Comparison of ENCODE assay signal across 1 cellular context in the genomic region with DNA sequence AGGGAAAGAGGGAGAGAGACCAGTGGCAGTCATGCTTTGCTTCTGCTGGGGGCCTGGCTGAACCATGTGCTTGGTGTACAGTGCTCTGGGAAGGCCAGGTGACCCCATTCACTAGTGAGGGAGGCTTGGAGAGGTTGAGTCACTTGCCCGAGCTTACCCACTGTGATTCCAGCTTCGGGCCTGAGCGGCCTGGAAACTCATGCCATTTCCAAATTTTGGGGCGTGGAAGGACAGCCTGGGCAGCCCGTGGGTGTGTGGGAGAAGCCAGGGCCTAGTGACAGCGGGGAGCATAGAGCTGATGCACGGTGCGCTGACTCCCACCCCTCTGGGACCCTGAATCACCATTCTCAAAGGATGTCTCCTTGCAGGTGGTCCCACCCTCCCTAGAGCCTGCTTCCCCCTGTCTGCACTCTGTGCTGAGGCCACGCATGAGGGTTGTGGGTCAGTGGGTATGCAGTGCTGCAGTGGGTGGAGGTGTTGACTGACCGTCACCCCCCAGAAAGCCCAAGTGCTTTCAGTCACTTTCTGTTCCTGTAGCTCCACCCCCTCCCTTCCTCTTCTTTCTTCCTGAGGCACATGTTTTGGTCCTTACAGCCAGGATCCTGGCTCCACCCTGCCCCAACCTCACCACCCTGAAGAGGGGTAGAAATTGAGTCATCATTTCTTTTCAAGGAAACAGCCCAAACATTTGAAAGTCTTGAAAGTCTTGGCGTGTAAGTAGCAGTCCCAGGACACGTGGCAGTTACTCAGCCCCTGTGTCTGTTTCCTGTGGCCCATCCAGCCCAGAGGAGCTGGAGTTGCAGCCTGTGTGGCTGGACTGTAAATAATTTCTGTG.
A peak's percentile ranks its signal among the peaks of the same experiment; 100 is the strongest.
TF ChIP-seq lines count a peak whose summit lies in the region.

No MANE protein-coding gene starts in this region.

TF ChIP-seq in IMR-90, 13 proteins besides CTCF, POLR2A, EP300 and RAD21:
- TF ChIP-seq MAFK (IDR thresholded peaks at IDR 0.05; ENCODE audit: low read depth, low read length) (no peak), RCOR1 (IDR thresholded peaks at IDR 0.05; ENCODE audit: insufficient replicate concordance, low read length) (no peak), CHD1 (IDR thresholded peaks at IDR 0.05; ENCODE audit: low read depth, low read length) (no peak), RFX5 (IDR thresholded peaks at IDR 0.05; ENCODE audit: low read depth, low read length) (no peak), MAZ (IDR thresholded peaks at IDR 0.05; ENCODE audit: borderline replicate concordance, low read depth, low read length) (0 out of 2 replicates have a peak, but pooled peaks have one; percentile 24), BHLHE40 (IDR thresholded peaks at IDR 0.05; ENCODE audit: low read depth, low read length) (0 out of 2 replicates have a peak, but pooled peaks have one; percentile 30), CEBPB (IDR thresholded peaks at IDR 0.05; ENCODE audit: low read depth, low read length) (peak; percentile 44), FOS (IDR thresholded peaks at IDR 0.05; ENCODE audit: low read depth, low read length) (peak; percentile 71), MXI1 (IDR thresholded peaks at IDR 0.05; ENCODE audit: borderline replicate concordance, low read depth, low read length) (peak; percentile 96), NFE2L2 (IDR thresholded peaks at IDR 0.05; ENCODE audit: low read depth, low read length) (no peak), SMC3 (IDR thresholded peaks at IDR 0.05; ENCODE audit: low read depth, low read length) (no peak), USF2 (IDR thresholded peaks at IDR 0.05; ENCODE audit: low read depth, low read length) (peak; percentile 88)
- TF ChIP-seq, protein P1, sequence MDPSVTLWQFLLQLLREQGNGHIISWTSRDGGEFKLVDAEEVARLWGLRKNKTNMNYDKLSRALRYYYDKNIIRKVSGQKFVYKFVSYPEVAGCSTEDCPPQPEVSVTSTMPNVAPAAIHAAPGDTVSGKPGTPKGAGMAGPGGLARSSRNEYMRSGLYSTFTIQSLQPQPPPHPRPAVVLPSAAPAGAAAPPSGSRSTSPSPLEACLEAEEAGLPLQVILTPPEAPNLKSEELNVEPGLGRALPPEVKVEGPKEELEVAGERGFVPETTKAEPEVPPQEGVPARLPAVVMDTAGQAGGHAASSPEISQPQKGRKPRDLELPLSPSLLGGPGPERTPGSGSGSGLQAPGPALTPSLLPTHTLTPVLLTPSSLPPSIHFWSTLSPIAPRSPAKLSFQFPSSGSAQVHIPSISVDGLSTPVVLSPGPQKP (IDR thresholded peaks at IDR 0.05; ENCODE audit: borderline replicate concordance, low read depth, low read length): no peak
TF ChIP-seq in IMR-90: peak in this region for 6.
